ENCODE assay signal across 1 cellular context in genomic region chr4:69831646-69832325, GRCh38.
TF ChIP-seq lines count a peak whose summit lies in the region.

No MANE protein-coding gene starts in this region.

TF ChIP-seq in HepG2, 621 proteins besides CTCF, POLR2A, EP300 and RAD21 (continued from another document):
- TF ChIP-seq ZNF414 (CRISPR knock-in tag; IDR thresholded peaks at IDR 0.05): no peak; the same call in 1 of the 2 replicates
- TF ChIP-seq, protein P1, sequence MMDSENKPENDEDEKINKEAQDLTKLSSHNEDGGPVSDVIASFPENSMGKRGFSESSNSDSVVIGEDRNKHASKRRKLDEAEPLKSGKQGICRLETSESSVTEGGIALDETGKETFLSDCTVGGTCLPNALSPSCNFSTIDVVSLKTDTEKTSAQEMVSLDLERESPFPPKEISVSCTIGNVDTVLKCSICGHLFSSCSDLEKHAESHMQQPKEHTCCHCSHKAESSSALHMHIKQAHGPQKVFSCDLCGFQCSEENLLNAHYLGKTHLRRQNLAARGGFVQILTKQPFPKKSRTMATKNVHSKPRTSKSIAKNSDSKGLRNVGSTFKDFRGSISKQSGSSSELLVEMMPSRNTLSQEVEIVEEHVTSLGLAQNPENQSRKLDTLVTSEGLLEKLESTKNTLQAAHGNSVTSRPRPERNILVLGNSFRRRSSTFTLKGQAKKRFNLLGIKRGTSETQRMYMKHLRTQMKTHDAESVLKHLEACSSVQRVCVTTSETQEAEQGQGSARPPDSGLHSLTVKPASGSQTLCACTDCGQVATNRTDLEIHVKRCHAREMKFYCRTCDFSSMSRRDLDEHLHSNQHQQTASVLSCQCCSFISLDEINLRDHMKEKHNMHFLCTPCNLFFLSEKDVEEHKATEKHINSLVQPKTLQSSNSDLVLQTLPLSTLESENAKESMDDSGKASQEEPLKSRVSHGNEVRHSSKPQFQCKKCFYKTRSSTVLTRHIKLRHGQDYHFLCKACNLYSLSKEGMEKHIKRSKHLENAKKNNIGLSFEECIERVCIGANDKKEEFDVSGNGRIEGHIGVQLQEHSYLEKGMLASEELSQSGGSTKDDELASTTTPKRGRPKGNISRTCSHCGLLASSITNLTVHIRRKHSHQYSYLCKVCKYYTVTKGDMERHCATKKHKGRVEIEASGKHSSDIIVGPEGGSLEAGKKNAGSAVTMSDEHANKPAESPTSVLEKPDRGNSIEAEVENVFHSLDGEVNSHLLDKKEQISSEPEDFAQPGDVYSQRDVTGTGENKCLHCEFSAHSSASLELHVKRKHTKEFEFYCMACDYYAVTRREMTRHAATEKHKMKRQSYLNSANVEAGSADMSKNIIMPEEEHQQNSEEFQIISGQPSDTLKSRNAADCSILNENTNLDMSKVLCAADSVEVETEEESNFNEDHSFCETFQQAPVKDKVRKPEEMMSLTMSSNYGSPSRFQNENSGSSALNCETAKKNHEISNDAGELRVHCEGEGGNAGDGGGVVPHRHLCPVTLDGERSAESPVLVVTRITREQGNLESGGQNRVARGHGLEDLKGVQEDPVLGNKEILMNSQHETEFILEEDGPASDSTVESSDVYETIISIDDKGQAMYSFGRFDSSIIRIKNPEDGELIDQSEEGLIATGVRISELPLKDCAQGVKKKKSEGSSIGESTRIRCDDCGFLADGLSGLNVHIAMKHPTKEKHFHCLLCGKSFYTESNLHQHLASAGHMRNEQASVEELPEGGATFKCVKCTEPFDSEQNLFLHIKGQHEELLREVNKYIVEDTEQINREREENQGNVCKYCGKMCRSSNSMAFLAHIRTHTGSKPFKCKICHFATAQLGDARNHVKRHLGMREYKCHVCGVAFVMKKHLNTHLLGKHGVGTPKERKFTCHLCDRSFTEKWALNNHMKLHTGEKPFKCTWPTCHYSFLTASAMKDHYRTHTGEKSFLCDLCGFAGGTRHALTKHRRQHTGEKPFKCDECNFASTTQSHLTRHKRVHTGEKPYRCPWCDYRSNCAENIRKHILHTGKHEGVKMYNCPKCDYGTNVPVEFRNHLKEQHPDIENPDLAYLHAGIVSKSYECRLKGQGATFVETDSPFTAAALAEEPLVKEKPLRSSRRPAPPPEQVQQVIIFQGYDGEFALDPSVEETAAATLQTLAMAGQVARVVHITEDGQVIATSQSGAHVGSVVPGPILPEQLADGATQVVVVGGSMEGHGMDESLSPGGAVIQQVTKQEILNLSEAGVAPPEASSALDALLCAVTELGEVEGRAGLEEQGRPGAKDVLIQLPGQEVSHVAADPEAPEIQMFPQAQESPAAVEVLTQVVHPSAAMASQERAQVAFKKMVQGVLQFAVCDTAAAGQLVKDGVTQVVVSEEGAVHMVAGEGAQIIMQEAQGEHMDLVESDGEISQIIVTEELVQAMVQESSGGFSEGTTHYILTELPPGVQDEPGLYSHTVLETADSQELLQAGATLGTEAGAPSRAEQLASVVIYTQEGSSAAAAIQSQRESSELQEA (CRISPR knock-in tag; IDR thresholded peaks at IDR 0.05; ENCODE audit: not compliant biosample characterization): peak; percentile 53
- TF ChIP-seq FOSL1 (CRISPR knock-in tag; IDR thresholded peaks at IDR 0.05; ENCODE audit: borderline replicate concordance): no peak
- no peak for TF ChIP-seq U2AF2 (IDR thresholded peaks at IDR 0.05; ENCODE audit: low read depth, low read length)
- peak; percentile 32; the same call in 1 of the 2 replicates for TF ChIP-seq KDM5B (CRISPR knock-in tag; IDR thresholded peaks at IDR 0.05; ENCODE audit: borderline replicate concordance)
- TF ChIP-seq PREB (CRISPR knock-in tag; IDR thresholded peaks at IDR 0.05): no peak
- TF ChIP-seq, protein P2, sequence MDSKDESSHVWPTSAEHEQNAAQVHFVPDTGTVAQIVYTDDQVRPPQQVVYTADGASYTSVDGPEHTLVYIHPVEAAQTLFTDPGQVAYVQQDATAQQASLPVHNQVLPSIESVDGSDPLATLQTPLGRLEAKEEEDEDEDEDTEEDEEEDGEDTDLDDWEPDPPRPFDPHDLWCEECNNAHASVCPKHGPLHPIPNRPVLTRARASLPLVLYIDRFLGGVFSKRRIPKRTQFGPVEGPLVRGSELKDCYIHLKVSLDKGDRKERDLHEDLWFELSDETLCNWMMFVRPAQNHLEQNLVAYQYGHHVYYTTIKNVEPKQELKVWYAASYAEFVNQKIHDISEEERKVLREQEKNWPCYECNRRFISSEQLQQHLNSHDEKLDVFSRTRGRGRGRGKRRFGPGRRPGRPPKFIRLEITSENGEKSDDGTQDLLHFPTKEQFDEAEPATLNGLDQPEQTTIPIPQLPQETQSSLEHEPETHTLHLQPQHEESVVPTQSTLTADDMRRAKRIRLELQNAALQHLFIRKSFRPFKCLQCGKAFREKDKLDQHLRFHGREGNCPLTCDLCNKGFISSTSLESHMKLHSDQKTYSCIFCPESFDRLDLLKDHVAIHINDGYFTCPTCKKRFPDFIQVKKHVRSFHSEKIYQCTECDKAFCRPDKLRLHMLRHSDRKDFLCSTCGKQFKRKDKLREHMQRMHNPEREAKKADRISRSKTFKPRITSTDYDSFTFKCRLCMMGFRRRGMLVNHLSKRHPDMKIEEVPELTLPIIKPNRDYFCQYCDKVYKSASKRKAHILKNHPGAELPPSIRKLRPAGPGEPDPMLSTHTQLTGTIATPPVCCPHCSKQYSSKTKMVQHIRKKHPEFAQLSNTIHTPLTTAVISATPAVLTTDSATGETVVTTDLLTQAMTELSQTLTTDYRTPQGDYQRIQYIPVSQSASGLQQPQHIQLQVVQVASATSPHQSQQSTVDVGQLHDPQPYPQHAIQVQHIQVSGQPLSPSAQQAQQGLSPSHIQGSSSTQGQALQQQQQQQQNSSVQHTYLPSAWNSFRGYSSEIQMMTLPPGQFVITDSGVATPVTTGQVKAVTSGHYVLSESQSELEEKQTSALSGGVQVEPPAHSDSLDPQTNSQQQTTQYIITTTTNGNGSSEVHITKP (CRISPR knock-in tag; IDR thresholded peaks at IDR 0.05; ENCODE audit: low read depth): peak; percentile 47; the same call in 1 of the 2 replicates
- TF ChIP-seq ZNF598 (CRISPR knock-in tag; IDR thresholded peaks at IDR 0.05; ENCODE audit: borderline replicate concordance): peak; percentile 47; the same call in 1 of the 2 replicates
- TF ChIP-seq MYNN (CRISPR knock-in tag; IDR thresholded peaks at IDR 0.05; ENCODE audit: low read depth): no peak
- TF ChIP-seq PRPF4 (IDR thresholded peaks at IDR 0.05; ENCODE audit: low read depth, low read length, poor library complexity, severe bottlenecking): peak; percentile 27
- peak; percentile 15; the same call in 1 of the 2 replicates for TF ChIP-seq FOSL2 (CRISPR knock-in tag; IDR thresholded peaks at IDR 0.05)
- 0 out of 2 replicates have a peak, but pooled peaks have one; percentile 35 for TF ChIP-seq PPARG (CRISPR knock-in tag; conservative IDR thresholded peaks at IDR 0.05)
- 0 out of 2 replicates have a peak, but pooled peaks have one; percentile 5 for TF ChIP-seq POGZ (CRISPR knock-in tag; IDR thresholded peaks at IDR 0.05)
- peak; percentile 54 for TF ChIP-seq BRD4 (CRISPR knock-in tag; IDR thresholded peaks at IDR 0.05)
- TF ChIP-seq HNRNPL (IDR thresholded peaks at IDR 0.05; ENCODE audit: low read depth, low read length): 0 out of 2 replicates have a peak, but pooled peaks have one; percentile 10
- TF ChIP-seq SALL1 (CRISPR knock-in tag; IDR thresholded peaks at IDR 0.05): peak; percentile 24; the same call in 1 of the 2 replicates
- TF ChIP-seq YEATS4 (CRISPR knock-in tag; IDR thresholded peaks at IDR 0.05; ENCODE audit: borderline replicate concordance): peak; percentile 57; the same call in 1 of the 2 replicates
- no peak for TF ChIP-seq ATF6 (CRISPR knock-in tag; conservative IDR thresholded peaks at IDR 0.05)
TF ChIP-seq in HepG2: peak in this region for 44.
